2 cellular contexts compared by ENCODE assay signal in the genomic region with DNA sequence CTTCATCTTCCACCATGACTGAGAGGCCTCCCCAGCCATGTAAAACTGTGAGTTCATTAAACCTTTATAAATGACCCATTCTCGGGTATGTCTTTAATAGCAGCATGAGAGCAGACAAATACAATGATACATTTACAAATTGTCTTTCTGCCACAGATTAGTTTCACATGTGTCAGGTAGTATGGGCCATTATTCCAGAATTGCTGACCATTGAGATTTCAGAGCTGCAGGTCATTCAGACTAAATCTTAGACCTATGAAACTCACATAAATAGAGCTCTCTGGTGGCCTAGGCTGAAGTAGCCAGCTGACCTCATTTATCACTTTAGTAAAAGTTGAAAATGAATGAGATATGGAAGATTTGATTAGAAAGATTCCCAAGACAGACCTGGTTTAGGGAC.
TF ChIP-seq lines count a peak whose summit lies in the region.

No MANE protein-coding gene starts in this region.

TF ChIP-seq in HepG2, 621 proteins besides CTCF, POLR2A, EP300 and RAD21:
- TF ChIP-seq, protein P1, sequence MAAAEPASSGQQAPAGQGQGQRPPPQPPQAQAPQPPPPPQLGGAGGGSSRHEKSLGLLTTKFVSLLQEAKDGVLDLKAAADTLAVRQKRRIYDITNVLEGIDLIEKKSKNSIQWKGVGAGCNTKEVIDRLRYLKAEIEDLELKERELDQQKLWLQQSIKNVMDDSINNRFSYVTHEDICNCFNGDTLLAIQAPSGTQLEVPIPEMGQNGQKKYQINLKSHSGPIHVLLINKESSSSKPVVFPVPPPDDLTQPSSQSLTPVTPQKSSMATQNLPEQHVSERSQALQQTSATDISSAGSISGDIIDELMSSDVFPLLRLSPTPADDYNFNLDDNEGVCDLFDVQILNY (CRISPR knock-in tag; conservative IDR thresholded peaks at IDR 0.05), result no peak
- TF ChIP-seq MAFF (IDR thresholded peaks at IDR 0.05; ENCODE audit: low read depth, low read length), result peak; percentile 58
- no peak for TF ChIP-seq CENPX (CRISPR knock-in tag; IDR thresholded peaks at IDR 0.05)
- no peak for TF ChIP-seq SETDB1 (CRISPR knock-in tag; IDR thresholded peaks at IDR 0.05; ENCODE audit: borderline replicate concordance)
- TF ChIP-seq RXRA (CRISPR knock-in tag; IDR thresholded peaks at IDR 0.05), result no peak
- TF ChIP-seq MAFK (conservative IDR thresholded peaks at IDR 0.05 in 1 of 2, IDR thresholded peaks at IDR 0.05 in 1 of 2; ENCODE audit: low read length in 2 of 2), result peak; percentile 50 to 65

TF ChIP-seq in IMR-90, 13 proteins besides CTCF, POLR2A, EP300 and RAD21:
- no peak for TF ChIP-seq NFE2L2 (IDR thresholded peaks at IDR 0.05; ENCODE audit: low read depth, low read length)
- peak; percentile 44 for TF ChIP-seq MAFK (IDR thresholded peaks at IDR 0.05; ENCODE audit: low read depth, low read length)
